Comparison of ENCODE assay signal across 27 cellular contexts in genomic region chr12:115235880-115236279, GRCh38.
"Had no signal": no experiment of that assay in that cellular context is flagged by ENCODE, and none has a peak within 500 bp of the region (broad histone marks: within the 10 kb centered on the region; RNA-seq: fewer than 3 reads in every experiment).

No MANE protein-coding gene starts in this region.

- H3K36me3 ChIP-seq: stomach, suprapubic skin, thoracic aorta, thyroid gland, tibial artery, tibial nerve, transverse colon, upper lobe of left lung, upper lobe of right lung, uterus, vagina had no signal

- H3K27me3 Mint-ChIP-seq: stimulated activated naive CD8-positive, alpha-beta T cell treated with anti-CD3 and anti-CD28 coated beads, Interleukin-15, Interleukin-2, amounts not matched to agents 100 ng/mL and 50 ng/mL, for 24 hours had no signal

- H3K4me1 ChIP-seq: stomach, suprapubic skin, testis, thyroid gland, tibial artery, tibial nerve, transverse colon, upper lobe of left lung, upper lobe of right lung, uterus, vagina had no signal

- ATAC-seq: stimulated activated effector memory CD8-positive, alpha-beta T cell treated with anti-CD3 and anti-CD28 coated beads, Interleukin-12 subunit alpha, Interleukin-12 subunit beta, amount 100 ng/mL, for 72 hours; stimulated activated naive B cell treated with anti-CD40 and anti-IgM and Interleukin-4, amounts not matched to agents 10 μg/mL and 1 μg/mL and 100 μg/mL, for 72 hours; stimulated activated naive CD8-positive, alpha-beta T cell treated with anti-CD3 and anti-CD28 coated beads, Interleukin-15, amount 100 ng/mL, for 72 hours; stimulated activated naive CD8-positive, alpha-beta T cell treated with anti-CD3 and anti-CD28 coated beads, Interleukin-15, Interleukin-2, amounts not matched to agents 100 U/mL and 50 U/mL, for 24 hours; upper lobe of right lung had no signal

- H3K9me3 ChIP-seq: stomach, suprapubic skin, testis, thoracic aorta, thyroid gland, tibial artery, tibial nerve, transverse colon, upper lobe of left lung, upper lobe of right lung, uterus, vagina had no signal

- H3K27me3 ChIP-seq: testis, thyroid gland, tibial nerve, transverse colon, upper lobe of left lung, uterus, vagina had no signal

- H3K4me3 ChIP-seq: stomach, suprapubic skin, testis, thoracic aorta, thyroid gland, tibial artery, tibial nerve, transverse colon, upper lobe of left lung, upper lobe of right lung, uterus, vagina had no signal

- H3K27ac Mint-ChIP-seq: stimulated activated effector memory CD8-positive, alpha-beta T cell treated with anti-CD3 and anti-CD28 coated beads, Interleukin-12 subunit alpha, Interleukin-12 subunit beta, amount 100 ng/mL, for 72 hours; stimulated activated naive B cell treated with anti-CD40 and anti-IgM and Interleukin-4, amounts not matched to agents 10 μg/mL and 1 μg/mL and 100 μg/mL, for 72 hours; stimulated activated naive CD8-positive, alpha-beta T cell treated with anti-CD3 and anti-CD28 coated beads, Interleukin-15, amount 100 ng/mL, for 72 hours; stimulated activated naive CD8-positive, alpha-beta T cell treated with anti-CD3 and anti-CD28 coated beads, Interleukin-15, Interleukin-2, amounts not matched to agents 100 ng/mL and 50 ng/mL, for 24 hours; type B pancreatic cell had no signal

- DNase-seq: stimulated activated CD4-positive, alpha-beta T cell treated with anti-CD3 and anti-CD28 coated beads, Interleukin-2, amount 100 ng/mL, for 48 hours; stimulated activated CD4-positive, alpha-beta T cell treated with anti-CD3 and anti-CD28 coated beads, Interleukin-4, amount 100 ng/mL, for 1 hour; stimulated activated CD4-positive, alpha-beta T cell treated with anti-CD3 and anti-CD28 coated beads, Interleukin-4, amount 100 ng/mL, for 24 hours; stimulated activated CD4-positive, alpha-beta T cell treated with anti-CD3 and anti-CD28 coated beads, Interleukin-4, amount 100 ng/mL, for 4 hours; stimulated activated CD8-positive, alpha-beta memory T cell treated with anti-CD3 and anti-CD28 coated beads, Interleukin-4, amount 100 ng/mL, for 48 hours; stimulated activated naive B cell treated with anti-CD40 and anti-IgM and Interleukin-4, amounts not matched to agents 10 μg/mL and 1 μg/mL and 100 μg/mL, for 72 hours; stimulated activated naive CD4-positive, alpha-beta T cell; stimulated activated naive CD4-positive, alpha-beta T cell treated with Interleukin-2 at 50 U/mL for 16 hours; stimulated activated naive CD8-positive, alpha-beta T cell treated with anti-CD3 and anti-CD28 coated beads, Interleukin-15, amount 100 ng/mL, for 72 hours; stimulated activated naive CD8-positive, alpha-beta T cell treated with anti-CD3 and anti-CD28 coated beads, Interleukin-15, Interleukin-2, amounts not matched to agents 100 U/mL and 50 U/mL, for 24 hours; stomach; substantia nigra; testis; thyroid gland; tibial artery; transverse colon; trophoblast cell; upper lobe of left lung; upper lobe of right lung; uterus had no signal

- H3K36me3 Mint-ChIP-seq: stimulated activated effector memory CD8-positive, alpha-beta T cell treated with anti-CD3 and anti-CD28 coated beads, Interleukin-12 subunit alpha, Interleukin-12 subunit beta, amount 100 ng/mL, for 72 hours; stimulated activated naive B cell treated with anti-CD40 and anti-IgM and Interleukin-4, amounts not matched to agents 10 μg/mL and 1 μg/mL and 100 μg/mL, for 72 hours; type B pancreatic cell had no signal

- H3K4me1 Mint-ChIP-seq: stimulated activated effector memory CD8-positive, alpha-beta T cell treated with anti-CD3 and anti-CD28 coated beads, Interleukin-12 subunit alpha, Interleukin-12 subunit beta, amount 100 ng/mL, for 72 hours; stimulated activated naive B cell treated with anti-CD40 and anti-IgM and Interleukin-4, amounts not matched to agents 10 μg/mL and 1 μg/mL and 100 μg/mL, for 72 hours; stimulated activated naive CD8-positive, alpha-beta T cell treated with anti-CD3 and anti-CD28 coated beads, Interleukin-15, amount 100 ng/mL, for 72 hours had no signal

- H3K4me3 Mint-ChIP-seq: stimulated activated effector memory CD8-positive, alpha-beta T cell treated with anti-CD3 and anti-CD28 coated beads, Interleukin-12 subunit alpha, Interleukin-12 subunit beta, amount 100 ng/mL, for 72 hours; stimulated activated naive B cell treated with anti-CD40 and anti-IgM and Interleukin-4, amounts not matched to agents 10 μg/mL and 1 μg/mL and 100 μg/mL, for 72 hours; stimulated activated naive CD8-positive, alpha-beta T cell treated with anti-CD3 and anti-CD28 coated beads, Interleukin-15, amount 100 ng/mL, for 72 hours; stimulated activated naive CD8-positive, alpha-beta T cell treated with anti-CD3 and anti-CD28 coated beads, Interleukin-15, Interleukin-2, amounts not matched to agents 100 ng/mL and 50 ng/mL, for 24 hours; type B pancreatic cell had no signal

- H3K27ac ChIP-seq: stomach, suprapubic skin, testis, thoracic aorta, thyroid gland, tibial artery, tibial nerve, transverse colon, upper lobe of left lung, upper lobe of right lung, uterus, vagina had no signal
